ENCODE assay signal across 14 cellular contexts in genomic region chr5:74122175-74122574, GRCh38.
"Had no signal": no experiment of that assay in that cellular context is flagged by ENCODE, and none has a peak within 500 bp of the region (broad histone marks: within the 10 kb centered on the region; RNA-seq: fewer than 3 reads in every experiment).

No MANE protein-coding gene starts in this region.

- H3K27ac ChIP-seq: cardiac muscle cell, heart left ventricle, tibial nerve, vagina had no signal

- H3K9me3 ChIP-seq: tibial nerve, vagina had no signal

- DNase-seq: activated CD4-positive, alpha-beta memory T cell treated with anti-CD3 and anti-CD28 coated beads, Interleukin-2, amount 10 ng/mL, durations not matched to agents 7 days and 5 days; activated CD8-positive, alpha-beta memory T cell treated with anti-CD3 and anti-CD28 coated beads, Interleukin-2, amount 50 U/mL, for 4 hours; activated naive CD4-positive, alpha-beta T cell treated with Interleukin-2 at 50 U/mL for 16 hours; activated naive CD8-positive, alpha-beta T cell treated with anti-CD3 and anti-CD28 coated beads, Interleukin-2, amount 50 U/mL, for 24 hours; heart left ventricle; mammary epithelial cell; occipital lobe; right cardiac atrium; stimulated activated CD4-positive, alpha-beta T cell treated with anti-CD3 and anti-CD28 coated beads, Interleukin-2, amount 100 ng/mL, for 24 hours; stimulated activated naive B cell treated with anti-CD40 and anti-IgM and Interleukin-4, amounts not matched to agents 10 μg/mL and 1 μg/mL and 100 μg/mL, for 72 hours had no signal

- H3K4me1 ChIP-seq: tibial nerve, vagina had no signal

- H3K36me3 ChIP-seq: cardiac muscle cell, heart left ventricle, tibial nerve, vagina had no signal

- H3K4me3 ChIP-seq: cardiac muscle cell, heart left ventricle, tibial nerve, vagina had no signal

- H3K27me3 ChIP-seq: cardiac muscle cell, heart left ventricle, tibial nerve, vagina had no signal

- ATAC-seq: activated naive CD8-positive, alpha-beta T cell treated with anti-CD3 and anti-CD28 coated beads, Interleukin-2, amount 50 U/mL, for 24 hours; heart left ventricle; natural killer cell treated with Interleukin-12 subunit alpha and Interleukin-12 subunit beta and Interleukin-15 and Interleukin-18, amount 100 ng/mL, for 72 hours; right cardiac atrium; stimulated activated naive B cell treated with anti-CD40 and anti-IgM and Interleukin-4, amounts not matched to agents 10 μg/mL and 1 μg/mL and 100 μg/mL, for 72 hours had no signal
